Comparison of ENCODE assay signal across 9 cellular contexts in the genomic region with DNA sequence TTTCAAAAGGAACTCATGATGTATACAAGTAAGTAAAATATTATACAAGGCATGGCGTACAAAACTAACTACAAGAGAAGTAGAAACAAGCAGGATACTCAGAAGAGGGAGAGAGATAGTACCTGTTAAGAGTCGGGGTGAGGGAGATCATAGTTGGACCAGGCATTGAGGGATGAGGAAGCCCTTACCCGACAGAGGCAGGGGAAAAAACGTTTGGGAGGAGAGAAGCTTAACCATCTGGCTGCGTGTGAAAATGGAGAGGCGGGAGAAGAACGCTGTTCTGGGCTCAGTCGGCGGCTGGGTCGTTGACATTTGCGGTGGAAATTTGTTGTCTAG. TPM values are rescaled to one million over a fixed set of nuclear protein-coding genes. Genes with fewer than 3 reads are reported as not detected.
A peak's percentile ranks its signal among the peaks of the same experiment; 100 is the strongest.
DNase-seq lines count a peak whose midpoint lies in the region; ATAC-seq and TF ChIP-seq lines count a peak whose summit lies in the region.
"Had no signal": no experiment of that assay in that cellular context is flagged by ENCODE, and none has a peak within 500 bp of the region (broad histone marks: within the 10 kb centered on the region; RNA-seq: fewer than 3 reads in every experiment).

No MANE protein-coding gene starts in this region.

- ATAC-seq in activated CD8-positive, alpha-beta memory T cell treated with anti-CD3 and anti-CD28 coated beads, Interleukin-2, amount 10 ng/mL, durations not matched to agents 7 days and 5 days = no peak
- ATAC-seq in RWPE2 (ENCODE audit: low read depth) (no peak), HG03469 (IDR thresholded peaks at IDR 0.05; ENCODE audit: unreplicated experiment) (no peak), GM21529 (IDR thresholded peaks at IDR 0.05; ENCODE audit: unreplicated experiment) (no peak)

- H3K4me1 ChIP-seq in RWPE2 (ENCODE audit: insufficient read depth, poor library complexity, severe bottlenecking) (peaks cover 7% of the 10 kb centered on the region), endodermal cell (ENCODE audit: control insufficient read depth, insufficient read depth, low read length) (peaks cover 10% of the 10 kb centered on the region), smooth muscle cell (ENCODE audit: low read depth) (peaks cover 22% of the 10 kb centered on the region)

- H3K4me3 Mint-ChIP-seq in activated CD8-positive, alpha-beta memory T cell treated with anti-CD3 and anti-CD28 coated beads, Interleukin-2, amount 10 ng/mL, durations not matched to agents 7 days and 5 days = peak overlapping the region; percentile 89
- H3K4me3 Mint-ChIP-seq in endodermal cell = peak overlapping the region; percentile 81

- peak overlapping the region; percentile 61 for H2AFZ ChIP-seq in smooth muscle cell (ENCODE audit: low read depth)

- no peak overlapping the region for H3K27ac ChIP-seq in RWPE2 (ENCODE audit: poor library complexity, severe bottlenecking)
- no peak overlapping the region for H3K27ac ChIP-seq in endodermal cell (ENCODE audit: low read depth, low read length)
- H3K27ac ChIP-seq in smooth muscle cell (ENCODE audit: low read depth) = no peak overlapping the region

- CTCF ChIA-PET in activated CD8-positive, alpha-beta memory T cell treated with anti-CD3 and anti-CD28 coated beads, Interleukin-2, amount 10 ng/mL, durations not matched to agents 7 days and 5 days (lab: Charles Lee) = interaction anchor here (0.7 to 14.7 kb wide), 12 partner anchors 13 to 349 kb away, joined by 3 to 185 read pairs (median 6); a partner anchor contains a TSS

- no peak overlapping the region for H3K4me3 ChIP-seq in RWPE2 (ENCODE audit: severe bottlenecking)
- H3K4me3 ChIP-seq in endodermal cell (ENCODE audit: low read length) = no peak overlapping the region
- H3K4me3 ChIP-seq in smooth muscle cell = no peak overlapping the region

- H3K9ac ChIP-seq in endodermal cell (ENCODE audit: extremely low read depth, low read length, poor library complexity, severe bottlenecking) (no peak overlapping the region), smooth muscle cell (ENCODE audit: low read depth) (no peak overlapping the region)

- peaks cover 39% of the 10 kb centered on the region for H3K4me1 Mint-ChIP-seq in activated CD8-positive, alpha-beta memory T cell treated with anti-CD3 and anti-CD28 coated beads, Interleukin-2, amount 10 ng/mL, durations not matched to agents 7 days and 5 days
- H3K4me1 Mint-ChIP-seq in endodermal cell = peaks cover 16% of the 10 kb centered on the region

- H3K36me3 ChIP-seq in RWPE2 (ENCODE audit: low read depth) = no peaks in the 10 kb centered on the region
- no peaks in the 10 kb centered on the region for H3K36me3 ChIP-seq in endodermal cell (ENCODE audit: control insufficient read depth, insufficient read depth, low read length)
- no peaks in the 10 kb centered on the region for H3K36me3 ChIP-seq in smooth muscle cell (ENCODE audit: low read depth)
- H3K36me3 ChIP-seq: right atrium auricular region had no signal

- 25 to 66% methylated on average over 4 to 11 of the region's 11 CpGs for WGBS in endodermal cell (ENCODE audit: insufficient coverage in 1 of 2, insufficient read length in 1 of 2), 2 experiments
- WGBS in smooth muscle cell (ENCODE audit: low lambda C conversion rate) = 61% methylated on average over 11 of the region's 11 CpGs

- peaks cover 29% of the 10 kb centered on the region for H3K27me3 Mint-ChIP-seq in activated CD8-positive, alpha-beta memory T cell treated with anti-CD3 and anti-CD28 coated beads, Interleukin-2, amount 10 ng/mL, durations not matched to agents 7 days and 5 days
- peaks cover 44% of the 10 kb centered on the region for H3K27me3 Mint-ChIP-seq in endodermal cell (ENCODE audit: insufficient read depth)

- H3F3A ChIP-seq in smooth muscle cell (ENCODE audit: low read depth) = peaks cover 12% of the 10 kb centered on the region

- H3K27me3 ChIP-seq in RWPE2 (ENCODE audit: insufficient read depth, poor library complexity, severe bottlenecking) = no peaks in the 10 kb centered on the region
- peaks cover 21% of the 10 kb centered on the region for H3K27me3 ChIP-seq in endodermal cell (ENCODE audit: control insufficient read depth, insufficient read depth, low read length, poor library complexity, severe bottlenecking)
- H3K27me3 ChIP-seq in smooth muscle cell (ENCODE audit: low read depth) = no peaks in the 10 kb centered on the region
- H3K27me3 ChIP-seq: right atrium auricular region had no signal

- H3K27ac Mint-ChIP-seq in activated CD8-positive, alpha-beta memory T cell treated with anti-CD3 and anti-CD28 coated beads, Interleukin-2, amount 10 ng/mL, durations not matched to agents 7 days and 5 days = peak overlapping the region; percentile 45
- H3K27ac Mint-ChIP-seq in endodermal cell = no peak overlapping the region

- H3K9me3 Mint-ChIP-seq in activated CD8-positive, alpha-beta memory T cell treated with anti-CD3 and anti-CD28 coated beads, Interleukin-2, amount 10 ng/mL, durations not matched to agents 7 days and 5 days (ENCODE audit: low read depth) = no peaks in the 10 kb centered on the region
- no peaks in the 10 kb centered on the region for H3K9me3 Mint-ChIP-seq in endodermal cell

- H3K9me3 ChIP-seq in RWPE2 (ENCODE audit: severe bottlenecking) (no peaks in the 10 kb centered on the region), endodermal cell (ENCODE audit: control insufficient read depth, low read length) (no peaks in the 10 kb centered on the region), smooth muscle cell (replicated peaks; ENCODE audit: low read depth) (no peaks in the 10 kb centered on the region)
- H3K9me3 ChIP-seq: right atrium auricular region had no signal

- DNase-seq in activated CD8-positive, alpha-beta memory T cell treated with anti-CD3 and anti-CD28 coated beads, Interleukin-2, amount 10 ng/mL, durations not matched to agents 7 days and 5 days = no peak
- no peak for DNase-seq in activated CD8-positive, alpha-beta memory T cell treated with anti-CD3 and anti-CD28 coated beads, Interleukin-2, amount 50 U/mL, for 48 hours
- no peak for DNase-seq in RWPE2 (ENCODE audit: low spot score)
- no peak for DNase-seq in endodermal cell
- DNase-seq in smooth muscle cell (lab: John Stamatoyannopoulos, UW; ENCODE audit: unreplicated experiment) = no peak
- DNase-seq in DMS79 treated with DMSO at 0.1 percent for 48 hours (lab: John Stamatoyannopoulos, UW) = no peak

- no peaks in the 10 kb centered on the region for H3K36me3 Mint-ChIP-seq in activated CD8-positive, alpha-beta memory T cell treated with anti-CD3 and anti-CD28 coated beads, Interleukin-2, amount 10 ng/mL, durations not matched to agents 7 days and 5 days
- no peaks in the 10 kb centered on the region for H3K36me3 Mint-ChIP-seq in endodermal cell (ENCODE audit: low read depth)

- TF ChIP-seq CTCF in RWPE2 (IDR thresholded peaks at IDR 0.05; ENCODE audit: poor library complexity, severe bottlenecking) = peak; percentile 72
- TF ChIP-seq CTCF in endodermal cell (conservative IDR thresholded peaks at IDR 0.05) = peak; percentile 18
- no peak for TF ChIP-seq CTCF in smooth muscle cell (IDR thresholded peaks at IDR 0.05; ENCODE audit: borderline replicate concordance, insufficient read depth, poor library complexity, severe bottlenecking)

- H4K20me1 ChIP-seq in smooth muscle cell (ENCODE audit: low read depth) = peaks cover 17% of the 10 kb centered on the region

- peak overlapping the region; percentile 84 for H3K4me2 ChIP-seq in smooth muscle cell

- peaks cover 19% of the 10 kb centered on the region for H3K79me2 ChIP-seq in smooth muscle cell (ENCODE audit: low read depth)

RNA-seq across cellular contexts. Expression of a gene that starts 0.6 kb away (rescaled TPM):
- 10 to 100 TPM; 44.2 to 50.5 TPM for total RNA-seq in activated CD8-positive, alpha-beta memory T cell treated with anti-CD3 and anti-CD28 coated beads, Interleukin-2, amount 10 ng/mL, durations not matched to agents 7 days and 5 days
- 10 to 100 TPM; 22.4 to 23.5 TPM for total RNA-seq in endodermal cell
- polyA plus RNA-seq in endodermal cell (2013, experiment 1 of 2) = 14.2 TPM
- polyA plus RNA-seq in endodermal cell (2013, experiment 2 of 2) = 15.9 TPM
- total RNA-seq in smooth muscle cell = 18.3 and 20.8 TPM in 2 replicates
- 19.7 and 21.7 TPM in 2 replicates for polyA plus RNA-seq in smooth muscle cell

RNA-seq across cellular contexts. Expression of a gene that starts 33.6 kb away (rescaled TPM):
- 100 to 1,000 TPM; 396 to 524 TPM for total RNA-seq in activated CD8-positive, alpha-beta memory T cell treated with anti-CD3 and anti-CD28 coated beads, Interleukin-2, amount 10 ng/mL, durations not matched to agents 7 days and 5 days
- 100 to 1,000 TPM; 426 to 455 TPM for total RNA-seq in endodermal cell
- polyA plus RNA-seq in endodermal cell (2013, experiment 1 of 2) = 396 TPM
- 348 TPM for polyA plus RNA-seq in endodermal cell (2013, experiment 2 of 2)
- total RNA-seq in smooth muscle cell = 677 and 679 TPM in 2 replicates
- 611 and 663 TPM in 2 replicates for polyA plus RNA-seq in smooth muscle cell
